25 cellular contexts compared by ENCODE assay signal in genomic region chr14:33806905-33807304, GRCh38.
DNase-seq lines count a peak whose midpoint lies in the region; ATAC-seq, FAIRE-seq and TF ChIP-seq lines count a peak whose summit lies in the region.
"Had no signal": no experiment of that assay in that cellular context is flagged by ENCODE, and none has a peak within 500 bp of the region (broad histone marks: within the 10 kb centered on the region; RNA-seq: fewer than 3 reads in every experiment).

No MANE protein-coding gene starts in this region.

- no peaks in the 10 kb centered on the region for H3K4me1 Mint-ChIP-seq in HFFc6 (ENCODE audit: low read depth)
- H3K4me1 Mint-ChIP-seq: CD14-positive monocyte; CD4-positive, alpha-beta memory T cell; CD4-positive, CD25-positive, alpha-beta regulatory T cell; CD8-positive, alpha-beta memory T cell had no signal

- peaks cover 2% of the 10 kb centered on the region; the same call in 1 of the 2 replicates for H3K9me3 Mint-ChIP-seq in HFFc6

- H3K4me3 ChIP-seq in small intestine (ENCODE audit: low read depth in 1 of 2, low read length in 2 of 2), result no peak overlapping the region
- H3K4me3 ChIP-seq: BLaER1 had no signal

- DNase-seq in NCI-H748 (lab: John Stamatoyannopoulos, UW; ENCODE audit: unreplicated experiment) (peak; percentile 60), NCI-H748 treated with DMSO at 0.1 percent for 48 hours (lab: John Stamatoyannopoulos, UW) (peak; percentile 18), left colon (no peak), small intestine (peak; percentile 29), HFFc6 (no peak), OCI-M2 (lab: John Stamatoyannopoulos, UW; ENCODE audit: unreplicated experiment) (no peak)
- DNase-seq: 8988T; ACHN; BE2C; C1 segment of cervical spinal cord; CD4-positive, alpha-beta memory T cell; CD4-positive, CD25-positive, alpha-beta regulatory T cell; CD8-positive, alpha-beta memory T cell; COR-L47; DMS 273 treated with DMSO at 0.1 percent for 48 hours; DMS53; DMS79 treated with DMSO at 0.1 percent for 48 hours; GF-D8 had no signal

- intact Hi-C loops in left colon (cut with DNase I, micrococcal nuclease), result no loop called here

- ATAC-seq in left colon, result peak; percentile 91
- no peak for ATAC-seq in HG02870 (IDR thresholded peaks at IDR 0.05; ENCODE audit: unreplicated experiment)

- no peak for FAIRE-seq in small intestine (lab: Jason Lieb, UNC)
- FAIRE-seq: A204.1, G401.6, GM12891, GM19239 had no signal

- no peak overlapping the region for H3K4me3 Mint-ChIP-seq in HFFc6
- H3K4me3 Mint-ChIP-seq: CD14-positive monocyte; CD4-positive, alpha-beta memory T cell; CD4-positive, CD25-positive, alpha-beta regulatory T cell; CD8-positive, alpha-beta memory T cell had no signal

- H3K27me3 Mint-ChIP-seq in HFFc6 (ENCODE audit: insufficient read depth), result no peaks in the 10 kb centered on the region; the same call in 1 of the 2 replicates

- H3K27ac Mint-ChIP-seq in HFFc6, result no peak overlapping the region
- H3K27ac Mint-ChIP-seq: CD14-positive monocyte; CD4-positive, alpha-beta memory T cell; CD4-positive, CD25-positive, alpha-beta regulatory T cell; CD8-positive, alpha-beta memory T cell had no signal

- no peaks in the 10 kb centered on the region for H3K36me3 ChIP-seq in small intestine (ENCODE audit: control insufficient read depth in 2 of 2, insufficient read depth in 2 of 2, low read length in 2 of 2)
- H3K36me3 ChIP-seq: BE2C, BLaER1 had no signal

- H3K36me3 Mint-ChIP-seq in HFFc6 (ENCODE audit: low read depth), result no peaks in the 10 kb centered on the region
- H3K36me3 Mint-ChIP-seq: CD14-positive monocyte; CD4-positive, alpha-beta memory T cell; CD4-positive, CD25-positive, alpha-beta regulatory T cell; CD8-positive, alpha-beta memory T cell had no signal

- TF ChIP-seq CTCF in HFFc6 (IDR thresholded peaks at IDR 0.05), result no peak

- no peaks in the 10 kb centered on the region for H3K9me3 ChIP-seq in small intestine (ENCODE audit: control insufficient read depth, low read depth)
- H3K9me3 ChIP-seq: BE2C, BLaER1 had no signal

- H3K4me1 ChIP-seq in small intestine (ENCODE audit: control insufficient read depth in 2 of 2, insufficient read depth in 1 of 2, low read depth in 1 of 2, low read length in 1 of 2), result no peaks in the 10 kb centered on the region
- H3K4me1 ChIP-seq: BE2C, BLaER1 had no signal

- 54 to 75% (median 56%) methylated on average over 2 of the region's 2 CpGs for WGBS in small intestine, 3 donors

- no peaks in the 10 kb centered on the region for H3K27me3 ChIP-seq in small intestine (ENCODE audit: control insufficient read depth in 2 of 2, insufficient read depth in 2 of 2, low read length in 2 of 2)
- H3K27me3 ChIP-seq: BE2C, BLaER1 had no signal

- H3K27ac ChIP-seq in small intestine (ENCODE audit: low read depth in 1 of 2, low read length in 1 of 2), result no peak overlapping the region
- H3K27ac ChIP-seq: BLaER1 had no signal

Comparison
In these comparisons a context has a peak if more than half of its experiments do, and no peak if none do; other contexts are left out.
1. DNase-seq: peak in NCI-H748 (single experiment), NCI-H748 treated with DMSO at 0.1 percent for 48 hours (single experiment) and small intestine (single experiment); none in left colon (0 of 2), HFFc6 (single experiment) and OCI-M2 (single experiment).